8 cellular contexts compared by ENCODE assay signal in genomic region chr20:35329435-35330139, GRCh38. TPM values are rescaled to one million over a fixed set of nuclear protein-coding genes. Genes with fewer than 3 reads are reported as not detected.
DNase-seq lines count a peak whose midpoint lies in the region; ATAC-seq lines count a peak whose summit lies in the region.

No MANE protein-coding gene starts in this region.

- peaks cover 33% of the 10 kb centered on the region for H3K4me1 Mint-ChIP-seq in activated CD4-positive, alpha-beta memory T cell treated with anti-CD3 and anti-CD28 coated beads for 36 hours (ENCODE audit: low read depth)

- H3K27ac Mint-ChIP-seq in activated CD4-positive, alpha-beta memory T cell treated with anti-CD3 and anti-CD28 coated beads for 36 hours: no peak overlapping the region

- no peak for ATAC-seq in HG03571 (IDR thresholded peaks at IDR 0.05; ENCODE audit: unreplicated experiment)

- no peaks in the 10 kb centered on the region for H3K27me3 Mint-ChIP-seq in activated CD4-positive, alpha-beta memory T cell treated with anti-CD3 and anti-CD28 coated beads for 36 hours

- POLR2A ChIA-PET in activated CD4-positive, alpha-beta memory T cell treated with anti-CD3 and anti-CD28 coated beads for 36 hours (lab: Charles Lee): interaction anchor here (0.6 to 2.0 kb wide), 6 partner anchors 21 to 1217 kb away, joined by 3 to 7 read pairs (median 4); partner anchors contain the start of genes EIF2S2 and MMP24OS

- H3K4me3 Mint-ChIP-seq in activated CD4-positive, alpha-beta memory T cell treated with anti-CD3 and anti-CD28 coated beads for 36 hours: no peak overlapping the region

- CTCF ChIA-PET in activated CD4-positive, alpha-beta memory T cell treated with anti-CD3 and anti-CD28 coated beads for 36 hours (lab: Charles Lee): interaction anchor here (0.6 to 6.5 kb wide), 24 partner anchors 9 to 473 kb away, joined by 3 to 151 read pairs (median 4); partner anchors contain the start of genes EDEM2, EIF6 and MMP24OS

- H3K9me3 Mint-ChIP-seq in activated CD4-positive, alpha-beta memory T cell treated with anti-CD3 and anti-CD28 coated beads for 36 hours: no peaks in the 10 kb centered on the region

- H3K36me3 Mint-ChIP-seq in activated CD4-positive, alpha-beta memory T cell treated with anti-CD3 and anti-CD28 coated beads for 36 hours: no peaks in the 10 kb centered on the region

- DNase-seq in activated T-cell treated with anti-CD3 and anti-CD28 coated beads for 24 hours (ENCODE audit: low read depth): peak; percentile 37
- DNase-seq in activated T-cell treated with anti-CD3 and anti-CD28 coated beads for 4 hours: no peak
- DNase-seq in NCI-H1105 treated with DMSO at 0.1 percent for 48 hours (lab: John Stamatoyannopoulos, UW): peak; percentile 28
- DNase-seq in activated CD4-positive, alpha-beta memory T cell treated with anti-CD3 and anti-CD28 coated beads for 36 hours: peak; percentile 82
- peak; percentile 61 for DNase-seq in iPS DF 19.7 (ENCODE audit: low read depth, low spot score)
- DNase-seq in stimulated activated naive CD4-positive, alpha-beta T cell treated with Interleukin-2 at 50 U/mL for 16 hours (lab: John Stamatoyannopoulos, UW): peak; percentile 14
- no peak for DNase-seq in pons (ENCODE audit: low spot score)

- intact Hi-C loops in activated CD4-positive, alpha-beta memory T cell treated with anti-CD3 and anti-CD28 coated beads for 36 hours (cut with micrococcal nuclease): loop anchor here (1.0 to 2.0 kb wide), 2 partner anchors 17 to 25 kb away; no protein-coding TSS in a partner anchor

RNA-seq across cellular contexts. Expression of gene FAM83C, which starts 37.4 kb away (rescaled TPM):
- not detected for total RNA-seq in activated CD4-positive, alpha-beta memory T cell treated with anti-CD3 and anti-CD28 coated beads for 36 hours

RNA-seq across cellular contexts. Expression of gene EIF6, which starts 45.0 kb away (rescaled TPM):
- 100 to 1,000 TPM; 115 to 120 TPM for total RNA-seq in activated CD4-positive, alpha-beta memory T cell treated with anti-CD3 and anti-CD28 coated beads for 36 hours

RNA-seq across cellular contexts. Expression of gene MMP24OS, which starts 51.7 kb away (rescaled TPM):
- total RNA-seq in activated CD4-positive, alpha-beta memory T cell treated with anti-CD3 and anti-CD28 coated beads for 36 hours: 10 to 100 TPM; 35.0 to 38.1 TPM

Comparison
In these comparisons a context has a peak if more than half of its experiments do, and no peak if none do; other contexts are left out.
1. DNase-seq: peak in activated T-cell treated with anti-CD3 and anti-CD28 coated beads for 24 hours (single experiment), NCI-H1105 treated with DMSO at 0.1 percent for 48 hours (single experiment), activated CD4-positive, alpha-beta memory T cell treated with anti-CD3 and anti-CD28 coated beads for 36 hours (single experiment), iPS DF 19.7 (single experiment) and stimulated activated naive CD4-positive, alpha-beta T cell treated with Interleukin-2 at 50 U/mL for 16 hours (single experiment); none in activated T-cell treated with anti-CD3 and anti-CD28 coated beads for 4 hours (single experiment) and pons (single experiment).